In genomic region chr10:50927522-50928189, GRCh38 we compare ENCODE assay signal across 1 cellular context.
TF ChIP-seq lines count a peak whose summit lies in the region.

No MANE protein-coding gene starts in this region.

TF ChIP-seq in IMR-90, 13 proteins besides CTCF, POLR2A, EP300 and RAD21:
- TF ChIP-seq FOS (IDR thresholded peaks at IDR 0.05; ENCODE audit: low read depth, low read length) (no peak), ELK1 (IDR thresholded peaks at IDR 0.05; ENCODE audit: borderline replicate concordance, low read depth, low read length) (no peak), NFE2L2 (IDR thresholded peaks at IDR 0.05; ENCODE audit: low read depth, low read length) (no peak), MAFK (IDR thresholded peaks at IDR 0.05; ENCODE audit: low read depth, low read length) (no peak), USF2 (IDR thresholded peaks at IDR 0.05; ENCODE audit: low read depth, low read length) (no peak), MXI1 (IDR thresholded peaks at IDR 0.05; ENCODE audit: borderline replicate concordance, low read depth, low read length) (no peak), CHD1 (IDR thresholded peaks at IDR 0.05; ENCODE audit: low read depth, low read length) (no peak), CEBPB (IDR thresholded peaks at IDR 0.05; ENCODE audit: low read depth, low read length) (no peak), RFX5 (IDR thresholded peaks at IDR 0.05; ENCODE audit: low read depth, low read length) (no peak), MAZ (IDR thresholded peaks at IDR 0.05; ENCODE audit: borderline replicate concordance, low read depth, low read length) (no peak), RCOR1 (IDR thresholded peaks at IDR 0.05; ENCODE audit: insufficient replicate concordance, low read length) (no peak), SMC3 (IDR thresholded peaks at IDR 0.05; ENCODE audit: low read depth, low read length) (no peak)
TF ChIP-seq in IMR-90: peak in this region for 0.
